In the genomic region with DNA sequence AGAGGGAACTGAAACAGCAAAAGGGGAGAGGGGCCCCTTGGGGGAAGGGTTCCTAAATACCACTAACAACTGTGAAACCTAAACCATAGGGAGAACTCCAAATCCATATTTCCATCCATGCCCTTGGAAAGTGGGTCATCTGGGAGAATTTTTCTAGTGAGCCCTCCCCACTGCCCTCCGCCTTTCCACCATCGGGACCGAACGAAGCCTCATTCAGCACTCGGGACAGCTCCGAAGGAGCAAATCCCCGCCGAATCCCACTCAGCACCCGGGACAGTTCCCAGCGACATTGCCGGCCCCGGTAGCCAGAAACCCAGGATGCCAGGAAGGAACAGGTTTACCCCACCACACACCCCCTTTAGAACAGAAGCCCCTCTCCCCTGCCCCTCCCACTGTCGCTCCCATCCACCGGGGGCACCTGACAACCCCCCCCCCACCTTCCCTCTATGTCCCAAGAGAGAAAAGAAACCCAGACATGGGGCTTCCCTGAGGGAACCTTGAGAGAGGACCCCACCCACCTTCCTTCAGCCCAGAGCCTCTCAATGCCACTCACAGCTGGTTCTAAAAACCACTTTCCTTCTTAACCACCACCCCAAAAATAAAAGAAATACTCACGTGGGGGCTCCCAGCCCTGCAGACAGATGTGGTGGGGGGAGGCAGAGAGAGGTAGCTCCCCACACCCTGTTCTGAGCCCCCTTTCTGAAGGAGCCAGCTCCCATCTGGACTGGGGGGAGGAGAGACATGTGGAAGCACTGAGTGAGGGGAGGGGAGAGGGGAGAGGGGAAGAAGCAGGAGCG, we compare ENCODE assay signal across 8 cellular contexts.
DNase-seq lines count a peak whose midpoint lies in the region; ATAC-seq and TF ChIP-seq lines count a peak whose summit lies in the region.

No MANE protein-coding gene starts in this region.

- ATAC-seq in RWPE2 (ENCODE audit: low read depth) (peak; percentile 79), HG03378 (IDR thresholded peaks at IDR 0.05; ENCODE audit: unreplicated experiment) (no peak), HG02981 (IDR thresholded peaks at IDR 0.05; ENCODE audit: unreplicated experiment) (no peak)

- H3K27ac ChIP-seq in RWPE2 (ENCODE audit: poor library complexity, severe bottlenecking): no peak overlapping the region

- H3K36me3 ChIP-seq in RWPE2 (ENCODE audit: low read depth): no peaks in the 10 kb centered on the region

- H3K4me3 ChIP-seq in RWPE2 (ENCODE audit: severe bottlenecking): no peak overlapping the region

- no peaks in the 10 kb centered on the region for H3K9me3 ChIP-seq in RWPE2 (ENCODE audit: severe bottlenecking)

- DNase-seq in GM20000 (ENCODE audit: low spot score) (peak; percentile 86), RWPE2 (ENCODE audit: low spot score) (no peak), astrocyte of the hippocampus (ENCODE audit: low read depth, low spot score) (peak; percentile 86), iPS-NIHi7 (ENCODE audit: extremely low spot score) (peak; percentile 91), NCI-H146 (lab: John Stamatoyannopoulos, UW) (no peak)
- peak; percentile 57 to 61 for DNase-seq in stimulated activated CD4-positive, alpha-beta T cell treated with anti-CD3 and anti-CD28 coated beads, Interleukin-4, amount 100 ng/mL, for 48 hours (ENCODE audit: low read depth in 2 of 2)

- no peaks in the 10 kb centered on the region for H3K4me1 ChIP-seq in RWPE2 (ENCODE audit: insufficient read depth, poor library complexity, severe bottlenecking)

- H3K27me3 ChIP-seq in RWPE2 (ENCODE audit: insufficient read depth, poor library complexity, severe bottlenecking): peaks cover 42% of the 10 kb centered on the region

- TF ChIP-seq CTCF in GM20000 (IDR thresholded peaks at IDR 0.05; ENCODE audit: extremely low read depth, missing control alignments) (no peak), RWPE2 (IDR thresholded peaks at IDR 0.05; ENCODE audit: poor library complexity, severe bottlenecking) (no peak)

Comparison
In these comparisons a context has a peak if more than half of its experiments do, and no peak if none do; other contexts are left out.
1. DNase-seq: peak in GM20000 (single experiment), astrocyte of the hippocampus (single experiment), iPS-NIHi7 (single experiment) and stimulated activated CD4-positive, alpha-beta T cell treated with anti-CD3 and anti-CD28 coated beads, Interleukin-4, amount 100 ng/mL, for 48 hours (2 of 2); none in RWPE2 (single experiment) and NCI-H146 (single experiment).